1 cellular context compared by ENCODE assay signal in genomic region chr17:7238418-7239090, GRCh38.
TF ChIP-seq lines count a peak whose summit lies in the region.

No MANE protein-coding gene starts in this region.

TF ChIP-seq in GM23338, 12 proteins besides CTCF, POLR2A, EP300 and RAD21 (continued from another document):
- TF ChIP-seq, protein P1, sequence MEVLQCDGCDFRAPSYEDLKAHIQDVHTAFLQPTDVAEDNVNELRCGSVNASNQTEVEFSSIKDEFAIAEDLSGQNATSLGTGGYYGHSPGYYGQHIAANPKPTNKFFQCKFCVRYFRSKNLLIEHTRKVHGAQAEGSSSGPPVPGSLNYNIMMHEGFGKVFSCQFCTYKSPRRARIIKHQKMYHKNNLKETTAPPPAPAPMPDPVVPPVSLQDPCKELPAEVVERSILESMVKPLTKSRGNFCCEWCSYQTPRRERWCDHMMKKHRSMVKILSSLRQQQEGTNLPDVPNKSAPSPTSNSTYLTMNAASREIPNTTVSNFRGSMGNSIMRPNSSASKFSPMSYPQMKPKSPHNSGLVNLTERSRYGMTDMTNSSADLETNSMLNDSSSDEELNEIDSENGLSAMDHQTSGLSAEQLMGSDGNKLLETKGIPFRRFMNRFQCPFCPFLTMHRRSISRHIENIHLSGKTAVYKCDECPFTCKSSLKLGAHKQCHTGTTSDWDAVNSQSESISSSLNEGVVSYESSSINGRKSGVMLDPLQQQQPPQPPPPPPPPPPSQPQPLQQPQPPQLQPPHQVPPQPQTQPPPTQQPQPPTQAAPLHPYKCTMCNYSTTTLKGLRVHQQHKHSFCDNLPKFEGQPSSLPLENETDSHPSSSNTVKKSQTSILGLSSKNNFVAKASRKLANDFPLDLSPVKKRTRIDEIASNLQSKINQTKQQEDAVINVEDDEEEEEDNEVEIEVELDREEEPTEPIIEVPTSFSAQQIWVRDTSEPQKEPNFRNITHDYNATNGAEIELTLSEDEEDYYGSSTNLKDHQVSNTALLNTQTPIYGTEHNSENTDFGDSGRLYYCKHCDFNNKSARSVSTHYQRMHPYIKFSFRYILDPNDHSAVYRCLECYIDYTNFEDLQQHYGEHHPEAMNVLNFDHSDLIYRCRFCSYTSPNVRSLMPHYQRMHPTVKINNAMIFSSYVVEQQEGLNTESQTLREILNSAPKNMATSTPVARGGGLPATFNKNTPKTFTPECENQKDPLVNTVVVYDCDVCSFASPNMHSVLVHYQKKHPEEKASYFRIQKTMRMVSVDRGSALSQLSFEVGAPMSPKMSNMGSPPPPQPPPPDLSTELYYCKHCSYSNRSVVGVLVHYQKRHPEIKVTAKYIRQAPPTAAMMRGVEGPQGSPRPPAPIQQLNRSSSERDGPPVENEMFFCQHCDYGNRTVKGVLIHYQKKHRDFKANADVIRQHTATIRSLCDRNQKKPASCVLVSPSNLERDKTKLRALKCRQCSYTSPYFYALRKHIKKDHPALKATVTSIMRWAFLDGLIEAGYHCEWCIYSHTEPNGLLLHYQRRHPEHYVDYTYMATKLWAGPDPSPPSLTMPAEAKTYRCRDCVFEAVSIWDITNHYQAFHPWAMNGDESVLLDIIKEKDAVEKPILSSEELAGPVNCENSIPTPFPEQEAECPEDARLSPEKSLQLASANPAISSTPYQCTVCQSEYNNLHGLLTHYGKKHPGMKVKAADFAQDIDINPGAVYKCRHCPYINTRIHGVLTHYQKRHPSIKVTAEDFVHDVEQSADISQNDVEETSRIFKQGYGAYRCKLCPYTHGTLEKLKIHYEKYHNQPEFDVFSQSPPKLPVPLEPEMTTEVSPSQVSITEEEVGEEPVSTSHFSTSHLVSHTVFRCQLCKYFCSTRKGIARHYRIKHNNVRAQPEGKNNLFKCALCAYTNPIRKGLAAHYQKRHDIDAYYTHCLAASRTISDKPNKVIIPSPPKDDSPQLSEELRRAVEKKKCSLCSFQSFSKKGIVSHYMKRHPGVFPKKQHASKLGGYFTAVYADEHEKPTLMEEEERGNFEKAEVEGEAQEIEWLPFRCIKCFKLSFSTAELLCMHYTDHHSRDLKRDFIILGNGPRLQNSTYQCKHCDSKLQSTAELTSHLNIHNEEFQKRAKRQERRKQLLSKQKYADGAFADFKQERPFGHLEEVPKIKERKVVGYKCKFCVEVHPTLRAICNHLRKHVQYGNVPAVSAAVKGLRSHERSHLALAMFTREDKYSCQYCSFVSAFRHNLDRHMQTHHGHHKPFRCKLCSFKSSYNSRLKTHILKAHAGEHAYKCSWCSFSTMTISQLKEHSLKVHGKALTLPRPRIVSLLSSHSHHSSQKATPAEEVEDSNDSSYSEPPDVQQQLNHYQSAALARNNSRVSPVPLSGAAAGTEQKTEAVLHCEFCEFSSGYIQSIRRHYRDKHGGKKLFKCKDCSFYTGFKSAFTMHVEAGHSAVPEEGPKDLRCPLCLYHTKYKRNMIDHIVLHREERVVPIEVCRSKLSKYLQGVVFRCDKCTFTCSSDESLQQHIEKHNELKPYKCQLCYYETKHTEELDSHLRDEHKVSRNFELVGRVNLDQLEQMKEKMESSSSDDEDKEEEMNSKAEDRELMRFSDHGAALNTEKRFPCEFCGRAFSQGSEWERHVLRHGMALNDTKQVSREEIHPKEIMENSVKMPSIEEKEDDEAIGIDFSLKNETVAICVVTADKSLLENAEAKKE (CRISPR knock-in tag; IDR thresholded peaks at IDR 0.05): no peak
- TF ChIP-seq JUNB (IDR thresholded peaks at IDR 0.05; ENCODE audit: unreplicated experiment) (no peak), EZH2phosphoT487 (IDR thresholded peaks at IDR 0.05; ENCODE audit: unreplicated experiment) (no peak), POLR2AphosphoS5 (IDR thresholded peaks at IDR 0.05; ENCODE audit: low read depth) (no peak), ZNF114 (CRISPR knock-in tag; IDR thresholded peaks at IDR 0.05) (no peak)
